Comparison of ENCODE assay signal across 20 cellular contexts in genomic region chr19:6068711-6069110, GRCh38. TPM values are rescaled to one million over a fixed set of nuclear protein-coding genes. Genes with fewer than 3 reads are reported as not detected.
DNase-seq lines count a peak whose midpoint lies in the region; ATAC-seq and TF ChIP-seq lines count a peak whose summit lies in the region.
"Had no signal": no experiment of that assay in that cellular context is flagged by ENCODE, and none has a peak within 500 bp of the region (broad histone marks: within the 10 kb centered on the region; RNA-seq: fewer than 3 reads in every experiment).

No MANE protein-coding gene starts in this region.

- BruUV-seq in MCF 10A (replicated peaks; lab: Mats Ljungman, UMichigan) = no TSS peak
- BruUV-seq in mammary epithelial cell (replicated peaks; lab: Mats Ljungman, UMichigan) = no TSS peak

- H3K9ac ChIP-seq in mammary epithelial cell (ENCODE audit: insufficient read depth, low read length) (no peak overlapping the region), mesenchymal stem cell (ENCODE audit: low read length) (no peak overlapping the region)

- no peak overlapping the region for H3K4me2 ChIP-seq in mammary epithelial cell (ENCODE audit: insufficient read depth, low read depth, low read length)
- H3K4me2 ChIP-seq in mesenchymal stem cell (ENCODE audit: low read length, poor library complexity, severe bottlenecking) = no peak overlapping the region

- peaks cover 5% of the 10 kb centered on the region for H3K36me3 Mint-ChIP-seq in MCF 10A (ENCODE audit: insufficient read depth, unreplicated experiment)
- H3K36me3 Mint-ChIP-seq in chondrocyte (ENCODE audit: low read depth) = no peaks in the 10 kb centered on the region
- H3K36me3 Mint-ChIP-seq: stimulated activated memory B cell treated with anti-CD40 and anti-IgM and Interleukin-4, amounts not matched to agents 10 μg/mL and 1 μg/mL and 100 μg/mL, for 72 hours had no signal

- peaks cover 20% of the 10 kb centered on the region for H3K4me1 Mint-ChIP-seq in MCF 10A (ENCODE audit: insufficient read depth, unreplicated experiment)
- H3K4me1 Mint-ChIP-seq in chondrocyte (ENCODE audit: low read depth) = peaks cover 78% of the 10 kb centered on the region

- in situ Hi-C loops in mammary epithelial cell (cut with MboI; ENCODE audit: low sequenced_read_pairs in 2 of 2) = no loop called here

- TF ChIP-seq CTCF in MCF 10A (IDR thresholded peaks at IDR 0.05; ENCODE audit: unreplicated experiment) (no peak), mammary epithelial cell (conservative IDR thresholded peaks at IDR 0.05 in 1 of 2, IDR thresholded peaks at IDR 0.05 in 1 of 2; ENCODE audit: extremely low read depth in 1 of 2, insufficient read depth in 1 of 2, low read depth in 1 of 2, low read length in 2 of 2) (no peak), chondrocyte (IDR thresholded peaks at IDR 0.05) (no peak), thoracic aorta (IDR thresholded peaks at IDR 0.05) (no peak)

- no peak overlapping the region for H2BK15ac ChIP-seq in mesenchymal stem cell (ENCODE audit: low read depth, poor library complexity, severe bottlenecking)

- CTCF ChIA-PET in MCF 10A (lab: Yijun Ruan, JAX) = no interaction called here
- CTCF ChIA-PET in mammary epithelial cell (lab: Charles Lee; ENCODE audit: low non-redundant PET) = no interaction called here

- H4K20me1 ChIP-seq in mammary epithelial cell (ENCODE audit: insufficient read depth, low read length) = no peaks in the 10 kb centered on the region

- WGBS in mammary epithelial cell (ENCODE audit: low coverage, missing lambda C conversion rate) = 90% methylated on average over 2 of the region's 2 CpGs
- WGBS in mesenchymal stem cell = 82% methylated on average over 2 of the region's 2 CpGs

- H3K18ac ChIP-seq in mesenchymal stem cell (ENCODE audit: low read depth in 1 of 2, low read length in 2 of 2) = no peak overlapping the region

- H4K8ac ChIP-seq in mesenchymal stem cell (ENCODE audit: low read length) = no peak overlapping the region

- H3K9me3 ChIP-seq in mammary epithelial cell (replicated peaks; ENCODE audit: insufficient read depth, low read length) (no peaks in the 10 kb centered on the region), mesenchymal stem cell (ENCODE audit: control insufficient read depth, low read length) (no peaks in the 10 kb centered on the region), thoracic aorta (peaks cover 4% of the 10 kb centered on the region)
- H3K9me3 ChIP-seq: spleen had no signal

- peak overlapping the region; percentile 4 for H2AK5ac ChIP-seq in mesenchymal stem cell (ENCODE audit: low read length, severe bottlenecking)

- no peak overlapping the region for H4K91ac ChIP-seq in mesenchymal stem cell (ENCODE audit: low read length)

- peaks cover 4% of the 10 kb centered on the region for H3K79me1 ChIP-seq in mesenchymal stem cell (replicated peaks; ENCODE audit: low read length, poor library complexity, severe bottlenecking)

- no peak for ATAC-seq in thoracic aorta (ENCODE audit: insufficient number of reproducible peaks, low FRiP score, low read depth)
- ATAC-seq in GM18502 (IDR thresholded peaks at IDR 0.05; ENCODE audit: poor library complexity, unreplicated experiment) = no peak

- no peak overlapping the region for H2BK12ac ChIP-seq in mesenchymal stem cell (ENCODE audit: low read length in 2 of 2)

- H2AFZ ChIP-seq in mammary epithelial cell (ENCODE audit: low read depth, low read length) (no peak overlapping the region), mesenchymal stem cell (ENCODE audit: low read depth, low read length) (no peak overlapping the region)

- no peak overlapping the region for H3K23ac ChIP-seq in mesenchymal stem cell (ENCODE audit: low read length in 2 of 2)

- dilution Hi-C loops in mammary epithelial cell (cut with HindIII; ENCODE audit: low sequenced_read_pairs) = no loop called here

- intact Hi-C loops in MCF 10A (cut with micrococcal nuclease) = no loop called here
- intact Hi-C loops in mammary epithelial cell (cut with micrococcal nuclease) = no loop called here

- peaks cover 34% of the 10 kb centered on the region for H3K4me1 ChIP-seq in mammary epithelial cell (ENCODE audit: insufficient read depth, low read length)
- H3K4me1 ChIP-seq in mesenchymal stem cell (ENCODE audit: control insufficient read depth, insufficient read depth, low read depth, low read length) = peaks cover 20% of the 10 kb centered on the region
- peaks cover 43 to 84% of the 10 kb centered on the region in 2 donors for H3K4me1 ChIP-seq in thoracic aorta (ENCODE audit: control insufficient read depth in 1 of 2, low read depth in 2 of 2)

- H3K4me3 ChIP-seq in mammary epithelial cell (replicated peaks in 1 of 3; ENCODE audit: insufficient read depth in 1 of 3, low read depth in 2 of 3, low read length in 3 of 3) = no peak overlapping the region
- no peak overlapping the region for H3K4me3 ChIP-seq in mesenchymal stem cell (ENCODE audit: insufficient read depth in 1 of 2, low read depth in 1 of 2, low read length in 2 of 2)
- no peak overlapping the region for H3K4me3 ChIP-seq in thoracic aorta
- H3K4me3 ChIP-seq: spleen had no signal

- no peak overlapping the region for H3K14ac ChIP-seq in mesenchymal stem cell (ENCODE audit: low read length in 2 of 2)

- H3K27ac ChIP-seq in mammary epithelial cell (ENCODE audit: insufficient read depth, low read depth, low read length) (no peak overlapping the region), mesenchymal stem cell (ENCODE audit: low read length, poor library complexity, severe bottlenecking) (no peak overlapping the region), thoracic aorta (peak overlapping the region; percentile 96)
- H3K27ac ChIP-seq: epithelial cell of prostate had no signal

- POLR2A ChIA-PET in MCF 10A (lab: Yijun Ruan, JAX) = interaction anchor here (2.3 kb wide), 1 partner anchor 12 kb away, joined by 9 read pairs; no protein-coding TSS in a partner anchor

- no peak overlapping the region for H3K4ac ChIP-seq in mesenchymal stem cell (ENCODE audit: low read depth in 1 of 2, low read length in 2 of 2)

- no peak overlapping the region for H2BK120ac ChIP-seq in mesenchymal stem cell (ENCODE audit: low read depth, low read length)

- no peaks in the 10 kb centered on the region for H3K9me3 Mint-ChIP-seq in MCF 10A (ENCODE audit: unreplicated experiment)
- H3K9me3 Mint-ChIP-seq in chondrocyte (ENCODE audit: low read depth) = no peaks in the 10 kb centered on the region

- no peak overlapping the region for H2BK5ac ChIP-seq in mesenchymal stem cell (ENCODE audit: low read depth, low read length, poor library complexity, severe bottlenecking)

- H3K4me3 Mint-ChIP-seq in MCF 10A (ENCODE audit: unreplicated experiment) (no peak overlapping the region), chondrocyte (ENCODE audit: unreplicated experiment) (no peak overlapping the region)
- H3K4me3 Mint-ChIP-seq: activated CD8-positive, alpha-beta T cell treated with anti-CD3 and anti-CD28 coated beads for 36 hours; stimulated activated memory B cell treated with anti-CD40 and anti-IgM and Interleukin-4, amounts not matched to agents 10 μg/mL and 1 μg/mL and 100 μg/mL, for 72 hours had no signal

- DNase-seq in MCF 10A (ENCODE audit: unreplicated experiment) = no peak
- DNase-seq in mammary epithelial cell = no peak
- DNase-seq in chondrocyte (ENCODE audit: low spot score) = peak; percentile 8
- no peak for DNase-seq in mesenchymal stem cell
- DNase-seq in thoracic aorta (ENCODE audit: low spot score) = no peak
- DNase-seq in ureter (ENCODE audit: low spot score) = no peak
- DNase-seq in pons (ENCODE audit: low spot score) = no peak
- DNase-seq: anterior cingulate cortex, glutamatergic neuron, mesendoderm, NCI-H1417 treated with DMSO at 0.1 percent for 48 hours, NCI-H2171 treated with DMSO at 0.1 percent for 48 hours, occipital lobe, RPMI8226, spleen had no signal

- peaks cover 6% of the 10 kb centered on the region for H3K79me2 ChIP-seq in mammary epithelial cell (ENCODE audit: insufficient read depth, low read length)

- H3K27me3 Mint-ChIP-seq in MCF 10A (ENCODE audit: insufficient read depth, unreplicated experiment) (no peaks in the 10 kb centered on the region), chondrocyte (ENCODE audit: low read depth) (no peaks in the 10 kb centered on the region)
- H3K27me3 Mint-ChIP-seq: activated CD8-positive, alpha-beta T cell treated with anti-CD3 and anti-CD28 coated beads for 36 hours had no signal

- H3K27me3 ChIP-seq in mammary epithelial cell (ENCODE audit: insufficient read depth, low read length) (no peaks in the 10 kb centered on the region), mesenchymal stem cell (ENCODE audit: control insufficient read depth in 1 of 2, insufficient read depth in 1 of 2, low read length in 2 of 2) (no peaks in the 10 kb centered on the region), thoracic aorta (replicated peaks; ENCODE audit: insufficient read depth) (no peaks in the 10 kb centered on the region)

- no peaks in the 10 kb centered on the region for H3K36me3 ChIP-seq in mammary epithelial cell (ENCODE audit: insufficient read depth, low read length)
- H3K36me3 ChIP-seq in mesenchymal stem cell (ENCODE audit: control insufficient read depth in 1 of 2, insufficient read depth in 2 of 2, low read depth in 1 of 2, low read length in 2 of 2) = no peaks in the 10 kb centered on the region
- no peaks in the 10 kb centered on the region for H3K36me3 ChIP-seq in thoracic aorta
- H3K36me3 ChIP-seq: spleen had no signal

- H3K27ac Mint-ChIP-seq in MCF 10A (ENCODE audit: low read depth, unreplicated experiment) (peak overlapping the region; percentile 66), chondrocyte (ENCODE audit: unreplicated experiment) (no peak overlapping the region)
- H3K27ac Mint-ChIP-seq: activated CD8-positive, alpha-beta T cell treated with anti-CD3 and anti-CD28 coated beads for 36 hours; activated T-helper 2 cell treated with anti-CD3 and anti-CD28 coated beads, Interferon-gamma antibody, Interleukin-2, Interleukin-4, amounts not matched to agents 10 μg/mL and 5 μg/mL and 100 μg/mL, durations not matched to agents 14 hours and 24 hours and 36 hours had no signal

RNA-seq across cellular contexts. Expression of gene RFX2, which starts 41.6 kb away (rescaled TPM):
- 9.9 and 10.7 TPM in 2 replicates for total RNA-seq in MCF 10A (2022)
- total RNA-seq in mammary epithelial cell = 10 to 100 TPM in 1 of 2 donors, 1 to 10 TPM in 1; 6.5 to 15.6 TPM
- 8.2 TPM for polyA plus RNA-seq in mammary epithelial cell
- 48.1 TPM for polyA minus RNA-seq in mammary epithelial cell
- 5.6 to 9.9 TPM (median 6.5 TPM) in 3 replicates for total RNA-seq in chondrocyte
- 3.2 TPM for polyA plus RNA-seq in mesenchymal stem cell (2013, experiment 1 of 2)
- 2.9 TPM for polyA plus RNA-seq in mesenchymal stem cell (2013, experiment 2 of 2)
- 10 to 100 TPM; 21.7 to 30.3 TPM for total RNA-seq in thoracic aorta
- 30.3 TPM for total RNA-seq in ureter

Comparison
In these comparisons a context has a peak if more than half of its experiments do, and no peak if none do; other contexts are left out.
1. H3K27ac ChIP-seq: peak in thoracic aorta (2 of 2); none in mammary epithelial cell (single experiment) and mesenchymal stem cell (single experiment).